In genomic region chr14:99687284-99688209, GRCh38 we compare ENCODE assay signal across 8 cellular contexts. TPM values are rescaled to one million over a fixed set of nuclear protein-coding genes. Genes with fewer than 3 reads are reported as not detected.
DNase-seq lines count a peak whose midpoint lies in the region; ATAC-seq, FAIRE-seq and TF ChIP-seq lines count a peak whose summit lies in the region.

No MANE protein-coding gene starts in this region.

- ATAC-seq in activated T-cell treated with anti-CD3 and anti-CD28 coated beads, Interleukin-2, amount 50 U/mL, for 4 hours, result no peak
- ATAC-seq in left lobe of liver (no peak), HG02840 (IDR thresholded peaks at IDR 0.05; ENCODE audit: low FRiP score, unreplicated experiment) (no peak)

- DNase-seq in A673 (ENCODE audit: low spot score) (no peak), H7 (peak; percentile 90), left lobe of liver (ENCODE audit: low spot score) (peak; percentile 44), frontal cortex (ENCODE audit: low spot score in 2 of 2) (no peak), AML-193 (lab: John Stamatoyannopoulos, UW) (no peak)
- peak; percentile 24 for DNase-seq in activated T-cell treated with anti-CD3 and anti-CD28 coated beads, Interleukin-2, amount 50 U/mL, for 4 hours
- DNase-seq in effector CD8-positive, alpha-beta T cell (lab: John Stamatoyannopoulos, UW), result no peak

- peaks cover 20% of the 10 kb centered on the region for H3K4me1 Mint-ChIP-seq in activated T-cell treated with anti-CD3 and anti-CD28 coated beads, Interleukin-2, amount 50 U/mL, for 4 hours (ENCODE audit: low read depth)

- no peaks in the 10 kb centered on the region for H3K9me3 ChIP-seq in A673 (ENCODE audit: low read depth, low read length, poor library complexity, severe bottlenecking)

- H3K4me3 ChIP-seq in A673 (ENCODE audit: low read depth, low read length, poor library complexity, severe bottlenecking) (no peak overlapping the region), H7 (ENCODE audit: insufficient read depth, low read depth, low read length) (no peak overlapping the region)

- H3K36me3 Mint-ChIP-seq in activated T-cell treated with anti-CD3 and anti-CD28 coated beads, Interleukin-2, amount 50 U/mL, for 4 hours (ENCODE audit: insufficient read depth), result no peaks in the 10 kb centered on the region

- no peak overlapping the region for H3K27ac ChIP-seq in A673 (ENCODE audit: low read depth, low read length, poor library complexity, severe bottlenecking)

- intact Hi-C loops in A673 (cut with micrococcal nuclease; ENCODE audit: unreplicated experiment), result no loop called here

- no peak for FAIRE-seq in frontal cortex (lab: Jason Lieb, UNC)

- peaks cover 5% of the 10 kb centered on the region for H3K27me3 ChIP-seq in A673 (replicated peaks; ENCODE audit: insufficient read depth, low read depth, low read length, poor library complexity)
- H3K27me3 ChIP-seq in H7 (ENCODE audit: control insufficient read depth, insufficient read depth, low read length), result no peaks in the 10 kb centered on the region; the same call in 1 of the 2 replicates

- peak; percentile 90 for TF ChIP-seq CTCF in A673 (conservative IDR thresholded peaks at IDR 0.05; ENCODE audit: low read depth, low read length)

- BruUV-seq in A673 (replicated peaks; lab: Mats Ljungman, UMichigan), result no TSS peak

- no peaks in the 10 kb centered on the region for H3K9me3 Mint-ChIP-seq in activated T-cell treated with anti-CD3 and anti-CD28 coated beads, Interleukin-2, amount 50 U/mL, for 4 hours

- peaks cover 46% of the 10 kb centered on the region for H3K27me3 Mint-ChIP-seq in activated T-cell treated with anti-CD3 and anti-CD28 coated beads, Interleukin-2, amount 50 U/mL, for 4 hours (ENCODE audit: low read depth)

- no peaks in the 10 kb centered on the region for H3K36me3 ChIP-seq in A673 (ENCODE audit: insufficient read depth, low read length, poor library complexity, severe bottlenecking)
- H3K36me3 ChIP-seq in H7 (replicated peaks; ENCODE audit: control insufficient read depth, insufficient read depth, low read length), result no peaks in the 10 kb centered on the region

- no peaks in the 10 kb centered on the region for H3K4me1 ChIP-seq in A673 (ENCODE audit: insufficient read depth, low read length, poor library complexity, severe bottlenecking)

- POLR2A ChIA-PET in A673 (lab: Charles Lee; ENCODE audit: low non-redundant PET), result no interaction called here

- no peak overlapping the region for H3K4me3 Mint-ChIP-seq in activated T-cell treated with anti-CD3 and anti-CD28 coated beads, Interleukin-2, amount 50 U/mL, for 4 hours

- CTCF ChIA-PET in A673 (lab: Charles Lee), result interaction anchor here (0.6 to 1.2 kb wide), 2 partner anchors 13 to 1094 kb away, joined by 3 to 4 read pairs; no protein-coding TSS in a partner anchor

RNA-seq across cellular contexts. Expression of gene CYP46A1, which starts 3.4 kb away (rescaled TPM):
- 0.37 TPM in 1 of 2 replicates, not detected in the other for total RNA-seq in A673 (2021)
- total RNA-seq in H7 (2014; rRNA removed; shearing (Covaris generic)), result 0.04 and 0.42 TPM in 2 replicates
- under 1 TPM; 0.08 to 0.32 (median 0.14) TPM for total RNA-seq in activated T-cell treated with anti-CD3 and anti-CD28 coated beads, Interleukin-2, amount 50 U/mL, for 4 hours
- total RNA-seq in left lobe of liver, result 1.5 TPM
- total RNA-seq in frontal cortex, result 4.5 TPM

RNA-seq across cellular contexts. Expression of gene HHIPL1, which starts 42.6 kb away (rescaled TPM):
- total RNA-seq in A673 (2021) (0.06 and 0.15 TPM in 2 replicates), left lobe of liver (0.96 TPM), frontal cortex (5.3 TPM)
- total RNA-seq in H7 (2014; rRNA removed; shearing (Covaris generic)), result 2.2 and 3.4 TPM in 2 replicates
- total RNA-seq in activated T-cell treated with anti-CD3 and anti-CD28 coated beads, Interleukin-2, amount 50 U/mL, for 4 hours, result not detected

Comparison
In these comparisons a context has a peak if more than half of its experiments do, and no peak if none do; other contexts are left out.
1. DNase-seq: peak in H7 (single experiment), activated T-cell treated with anti-CD3 and anti-CD28 coated beads, Interleukin-2, amount 50 U/mL, for 4 hours (single experiment) and left lobe of liver (single experiment); none in A673 (single experiment), effector CD8-positive, alpha-beta T cell (single experiment), frontal cortex (0 of 2) and AML-193 (0 of 2).